In the genomic region with DNA sequence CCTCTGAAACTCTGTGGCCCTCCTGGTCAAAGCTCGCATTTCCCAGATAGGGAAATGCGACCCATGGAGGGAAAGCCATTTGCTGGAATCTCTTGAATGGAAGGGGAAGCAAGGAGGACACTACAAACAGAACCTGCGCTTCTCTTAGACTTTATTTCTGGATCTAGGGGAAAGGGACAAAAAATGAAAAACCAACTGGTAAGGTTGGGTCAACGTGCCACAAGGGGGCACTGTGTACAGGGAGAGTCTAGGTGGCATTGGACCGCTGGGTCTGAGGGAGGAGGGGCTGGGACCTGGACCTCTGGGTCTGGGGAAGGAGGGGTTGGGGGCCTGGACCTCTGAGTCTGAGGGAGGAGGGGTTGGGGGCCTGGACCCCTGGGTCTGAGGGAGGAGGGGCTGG, we compare ENCODE assay signal across 7 cellular contexts. TPM values are rescaled to one million over a fixed set of nuclear protein-coding genes. Genes with fewer than 3 reads are reported as not detected.
DNase-seq lines count a peak whose midpoint lies in the region; ATAC-seq, FAIRE-seq and TF ChIP-seq lines count a peak whose summit lies in the region.

No MANE protein-coding gene starts in this region.

- ATAC-seq in GM12878 = peak; percentile 72
- ATAC-seq in pancreas = peak in 2 of 4 donors; percentile 49 to 60
- ATAC-seq in HG03045 (IDR thresholded peaks at IDR 0.05; ENCODE audit: unreplicated experiment) = no peak

- DNase-seq in GM13976 (ENCODE audit: low spot score) (peak; percentile 57), NCI-H69 (lab: John Stamatoyannopoulos, UW) (peak; percentile 50), GM12878 (ENCODE audit: low read depth, low spot score) (no peak), pancreas (peak in 4 of 6 donors; percentile 13 to 67 (median 43)), SIG-M5 (lab: John Stamatoyannopoulos, UW) (no peak), SIG-M5 treated with dmso at 0.1 percent for 504 hours (lab: John Stamatoyannopoulos, UW; ENCODE audit: unreplicated experiment) (no peak)

- TF ChIP-seq EP300 in GM12878 (IDR thresholded peaks at IDR 0.05; ENCODE audit: borderline replicate concordance in 1 of 2, control insufficient read depth in 1 of 2, low read depth in 2 of 2, low read length in 2 of 2) = no peak

- H4K20me1 ChIP-seq in GM12878 (ENCODE audit: control insufficient read depth, insufficient read depth) = no peaks in the 10 kb centered on the region

- H3K36me3 ChIP-seq in GM12878 (ENCODE audit: control insufficient read depth in 2 of 2, insufficient read depth in 2 of 2, low read length in 1 of 2) = no peaks in the 10 kb centered on the region
- no peaks in the 10 kb centered on the region for H3K36me3 ChIP-seq in pancreas

- H3K9me3 ChIP-seq in GM12878 (replicated peaks; ENCODE audit: control insufficient read depth, insufficient read depth, low read length) (no peaks in the 10 kb centered on the region; the same call in 2 of the 3 replicates), pancreas (no peaks in the 10 kb centered on the region)

- peak; percentile 74 for FAIRE-seq in GM12878 (lab: Jason Lieb, UNC)
- FAIRE-seq in pancreas (lab: Jason Lieb, UNC) = no peak

- H3K79me2 ChIP-seq in GM12878 (ENCODE audit: control insufficient read depth, insufficient read depth, low read length) = no peaks in the 10 kb centered on the region

- POLR2A ChIA-PET in GM12878 (lab: Charles Lee) = no interaction called here

- RAD21 ChIA-PET in GM12878 (lab: Charles Lee; ENCODE audit: unreplicated experiment) = interaction anchor here (1.2 to 1.6 kb wide), 3 partner anchors 15 to 86 kb away, joined by 4 to 16 read pairs (median 6); no protein-coding TSS in a partner anchor

- intact Hi-C loops in GM12878 (cut with micrococcal nuclease; ENCODE audit: unreplicated experiment) (no loop called here), pancreas (cut with DNase I) (no loop called here)

- H3K9ac ChIP-seq in GM12878 (ENCODE audit: control insufficient read depth, insufficient read depth, low read length) = no peak overlapping the region

- TF ChIP-seq POLR2A in GM12878 (IDR thresholded peaks at IDR 0.05; ENCODE audit: low read depth, low read length) = no peak

- H3K4me3 ChIP-seq in GM12878 = no peak overlapping the region
- no peak overlapping the region for H3K4me3 ChIP-seq in pancreas

- CTCF ChIA-PET in GM12878 (lab: Yijun Ruan, JAX) = interaction anchor here (0.8 to 3.2 kb wide), 19 partner anchors 9 to 350 kb away, joined by 3 to 42 read pairs (median 4); no protein-coding TSS in a partner anchor

- TF ChIP-seq CTCF in GM13976 (IDR thresholded peaks at IDR 0.05; ENCODE audit: borderline replicate concordance, control extremely low read depth, extremely low read depth, insufficient read depth, missing control alignments) = peak; percentile 69
- TF ChIP-seq CTCF in GM12878 (IDR thresholded peaks at IDR 0.05 in 2 of 3, conservative IDR thresholded peaks at IDR 0.05 in 1 of 3; ENCODE audit: control insufficient read depth in 2 of 3, extremely low read depth in 1 of 3, insufficient read depth in 1 of 3, low read depth in 3 of 3, low read length in 3 of 3) = peak; percentile 60 to 78 (median 60)
- TF ChIP-seq CTCF in pancreas (IDR thresholded peaks at IDR 0.05) = peak in 3 of 4 donors; percentile 11 to 30 (median 21)

- H3K4me1 ChIP-seq in GM12878 (ENCODE audit: control insufficient read depth, insufficient read depth, low read length) = no peaks in the 10 kb centered on the region
- no peaks in the 10 kb centered on the region for H3K4me1 ChIP-seq in pancreas

- H3K27ac ChIP-seq in GM12878 (ENCODE audit: control insufficient read depth, insufficient read depth) (no peak overlapping the region), pancreas (no peak overlapping the region)

- no TSS peak for BruUV-seq in GM12878 (replicated peaks; lab: Mats Ljungman, UMichigan)

- WGBS in GM12878 (ENCODE audit: insufficient coverage, insufficient replicate concordance, low lambda C conversion rate, missing lambda C conversion rate) = 1% methylated on average over 5 of the region's 5 CpGs
- 8 to 14% methylated on average over 5 of the region's 5 CpGs for WGBS in pancreas, 2 donors

- no peak overlapping the region for H2AFZ ChIP-seq in GM12878 (ENCODE audit: control insufficient read depth, low read depth, low read length)

- H3K4me2 ChIP-seq in GM12878 (ENCODE audit: control insufficient read depth, insufficient read depth) = no peak overlapping the region

- SMC1A ChIA-PET in GM12878 (lab: Charles Lee; ENCODE audit: uncharacterized antibody, unreplicated experiment) = interaction anchor here (0.7 to 3.8 kb wide), 4 partner anchors 15 to 121 kb away, joined by 3 to 32 read pairs (median 4); no protein-coding TSS in a partner anchor

- peak; percentile 50 for TF ChIP-seq RAD21 in GM12878 (IDR thresholded peaks at IDR 0.05; ENCODE audit: insufficient read depth, low read depth, low read length)

- in situ Hi-C loops in GM13976 (cut with MboI; ENCODE audit: low sequenced_read_pairs, unreplicated experiment) = no loop called here
- in situ Hi-C loops in GM12878 (cut with MboI) = no loop called here

- H3K27me3 ChIP-seq in GM12878 (replicated peaks in 1 of 2; ENCODE audit: control insufficient read depth in 2 of 2, insufficient read depth in 2 of 2, low read length in 1 of 2) (peaks cover 0 to 1% of the 10 kb centered on the region in 2 experiments; a peak in 2 of 4 replicates), pancreas (peaks cover 0 to 18% (median 2%) of the 10 kb centered on the region in 4 donors)

RNA-seq across cellular contexts. Expression of a gene that starts 5.0 kb away (rescaled TPM):
- 0.81 TPM in 1 of 2 replicates, not detected in the other for total RNA-seq in GM12878 (2013; cell fraction: nucleolus; rRNA removed)
- total RNA-seq in GM12878 (2014; rRNA removed) = not detected in 2 replicates
- total RNA-seq in GM12878 (2014; rRNA removed; fragmentation: Illumina TruSeq; extraction: Trizol) = 0.14 TPM in 1 of 2 replicates, not detected in the other
- total RNA-seq in GM12878 (2021) = not detected in 2 replicates
- polyA plus RNA-seq in GM12878 (2011; ENCODE audit: low read depth) = not detected
- polyA plus RNA-seq in GM12878 (2011; rRNA removed) = 0.13 and 0.31 TPM in 2 replicates
- 0.40 and 0.84 TPM in 2 replicates for polyA plus RNA-seq in GM12878 (2011; cell fraction: cytosol; rRNA removed)
- polyA plus RNA-seq in GM12878 (2011; cell fraction: nucleus; rRNA removed) = 0.73 and 1.4 TPM in 2 replicates
- polyA plus RNA-seq in GM12878 (2012) = 0.28 and 1.5 TPM in 2 replicates
- 0.06 TPM in 1 of 2 replicates, not detected in the other for polyA plus RNA-seq in GM12878 (2014; fragmentation: Illumina TruSeq; extraction: Trizol)
- polyA plus RNA-seq in GM12878 (2014; fragmentation: Nextera tagmentation; extraction: Ambion mirVana) = not detected
- polyA plus RNA-seq in GM12878 (2014; rRNA removed) = not detected in 2 replicates
- polyA plus RNA-seq in GM12878 (2016; fragmentation: Nextera tagmentation; extraction: Ambion mirVana) = not detected
- polyA minus RNA-seq in GM12878 (2011; rRNA and poly(A)+ RNA removed) = not detected in 2 replicates
- polyA minus RNA-seq in GM12878 (2011; cell fraction: cytosol; rRNA and poly(A)+ RNA removed) = not detected in 2 replicates
- 0.67 TPM in 1 of 2 replicates, not detected in the other for polyA minus RNA-seq in GM12878 (2011; cell fraction: nucleus; rRNA and poly(A)+ RNA removed)
- total RNA-seq in pancreas = under 1 TPM in 1 of 6 donors, not detected in 5; 0.41 TPM
- not detected for polyA plus RNA-seq in pancreas

RNA-seq across cellular contexts. Expression of a gene that starts 33.0 kb away (rescaled TPM):
- total RNA-seq in GM12878 (2013; cell fraction: nucleolus; rRNA removed) = 2.7 and 3.1 TPM in 2 replicates
- 0.96 and 2.4 TPM in 2 replicates for total RNA-seq in GM12878 (2014; rRNA removed)
- total RNA-seq in GM12878 (2014; rRNA removed; fragmentation: Illumina TruSeq; extraction: Trizol) = 0.83 and 1.3 TPM in 2 replicates
- 1.6 and 1.8 TPM in 2 replicates for total RNA-seq in GM12878 (2021)
- 2.2 TPM for polyA plus RNA-seq in GM12878 (2011; ENCODE audit: low read depth)
- polyA plus RNA-seq in GM12878 (2011; rRNA removed) = 0.37 and 0.79 TPM in 2 replicates
- 0.64 and 0.87 TPM in 2 replicates for polyA plus RNA-seq in GM12878 (2011; cell fraction: cytosol; rRNA removed)
- polyA plus RNA-seq in GM12878 (2011; cell fraction: nucleus; rRNA removed) = 3.2 and 5.3 TPM in 2 replicates
- 3.8 and 5.3 TPM in 2 replicates for polyA plus RNA-seq in GM12878 (2012)
- polyA plus RNA-seq in GM12878 (2014; fragmentation: Illumina TruSeq; extraction: Trizol) = 2.4 and 3.1 TPM in 2 replicates
- polyA plus RNA-seq in GM12878 (2014; fragmentation: Nextera tagmentation; extraction: Ambion mirVana) = under 1 TPM; 0.19 to 0.55 TPM
- polyA plus RNA-seq in GM12878 (2014; rRNA removed) = 3.1 and 4.0 TPM in 2 replicates
- polyA plus RNA-seq in GM12878 (2016; fragmentation: Nextera tagmentation; extraction: Ambion mirVana) = 1 to 10 TPM; 1.1 to 3.0 TPM
- 0.51 and 1.5 TPM in 2 replicates for polyA minus RNA-seq in GM12878 (2011; rRNA and poly(A)+ RNA removed)
- polyA minus RNA-seq in GM12878 (2011; cell fraction: cytosol; rRNA and poly(A)+ RNA removed) = not detected in 2 replicates
- 1.5 and 1.8 TPM in 2 replicates for polyA minus RNA-seq in GM12878 (2011; cell fraction: nucleus; rRNA and poly(A)+ RNA removed)
- not detected for total RNA-seq in pancreas
- polyA plus RNA-seq in pancreas = under 1 TPM; 0.09 to 0.27 TPM

RNA-seq across cellular contexts. Expression of a gene that starts 46.6 kb away (rescaled TPM):
- not detected in 2 replicates for total RNA-seq in GM12878 (2013; cell fraction: nucleolus; rRNA removed)
- total RNA-seq in GM12878 (2014; rRNA removed) (not detected in 2 replicates), GM12878 (2014; rRNA removed; fragmentation: Illumina TruSeq; extraction: Trizol) (not detected in 2 replicates), GM12878 (2021) (not detected in 2 replicates), pancreas (not detected)
- polyA plus RNA-seq in GM12878 (2011; ENCODE audit: low read depth) = not detected
- polyA plus RNA-seq in GM12878 (2011; rRNA removed) (0.16 TPM in 1 of 2 replicates, not detected in the other), GM12878 (2014; fragmentation: Illumina TruSeq; extraction: Trizol) (not detected in 2 replicates), GM12878 (2014; fragmentation: Nextera tagmentation; extraction: Ambion mirVana) (not detected), GM12878 (2014; rRNA removed) (not detected in 2 replicates), GM12878 (2016; fragmentation: Nextera tagmentation; extraction: Ambion mirVana) (not detected), pancreas (under 1 TPM in 1 of 2 donors, not detected in 1; 0.11 TPM)
- polyA plus RNA-seq in GM12878 (2011; cell fraction: cytosol; rRNA removed) = not detected in 2 replicates
- polyA plus RNA-seq in GM12878 (2011; cell fraction: nucleus; rRNA removed) = not detected in 2 replicates
- polyA plus RNA-seq in GM12878 (2012) = not detected in 2 replicates
- polyA minus RNA-seq in GM12878 (2011; rRNA and poly(A)+ RNA removed) = not detected in 2 replicates
- not detected in 2 replicates for polyA minus RNA-seq in GM12878 (2011; cell fraction: cytosol; rRNA and poly(A)+ RNA removed)
- polyA minus RNA-seq in GM12878 (2011; cell fraction: nucleus; rRNA and poly(A)+ RNA removed) = not detected in 2 replicates

RNA-seq across cellular contexts. Expression of a gene that starts 51.5 kb away (rescaled TPM):
- total RNA-seq in GM12878 (2013; cell fraction: nucleolus; rRNA removed) = not detected in 2 replicates
- total RNA-seq in GM12878 (2014; rRNA removed) (not detected in 2 replicates), GM12878 (2014; rRNA removed; fragmentation: Illumina TruSeq; extraction: Trizol) (not detected in 2 replicates), GM12878 (2021) (not detected in 2 replicates), pancreas (not detected)
- polyA plus RNA-seq in GM12878 (2011; ENCODE audit: low read depth) = not detected
- polyA plus RNA-seq in GM12878 (2011; rRNA removed) (0.09 and 0.31 TPM in 2 replicates), GM12878 (2014; fragmentation: Illumina TruSeq; extraction: Trizol) (not detected in 2 replicates), GM12878 (2014; fragmentation: Nextera tagmentation; extraction: Ambion mirVana) (not detected), GM12878 (2014; rRNA removed) (not detected in 2 replicates), GM12878 (2016; fragmentation: Nextera tagmentation; extraction: Ambion mirVana) (not detected), pancreas (under 1 TPM; 0.05 to 0.27 TPM)
- 0.07 and 0.20 TPM in 2 replicates for polyA plus RNA-seq in GM12878 (2011; cell fraction: cytosol; rRNA removed)
- 0.31 and 0.83 TPM in 2 replicates for polyA plus RNA-seq in GM12878 (2011; cell fraction: nucleus; rRNA removed)
- polyA plus RNA-seq in GM12878 (2012) = not detected in 2 replicates
- polyA minus RNA-seq in GM12878 (2011; rRNA and poly(A)+ RNA removed) = 0.15 TPM in 1 of 2 replicates, not detected in the other
- not detected in 2 replicates for polyA minus RNA-seq in GM12878 (2011; cell fraction: cytosol; rRNA and poly(A)+ RNA removed)
- polyA minus RNA-seq in GM12878 (2011; cell fraction: nucleus; rRNA and poly(A)+ RNA removed) = 0.36 TPM in 1 of 2 replicates, not detected in the other

Comparison
In these comparisons a context has a peak if more than half of its experiments do, and no peak if none do; other contexts are left out.
1. DNase-seq: peak in GM13976 (single experiment), NCI-H69 (single experiment) and pancreas (4 of 6); none in GM12878 (single experiment), SIG-M5 (single experiment) and SIG-M5 treated with dmso at 0.1 percent for 504 hours (single experiment).
2. Peak in every context shown above with its lines, with median percentiles within 50 percentile points of each other: CTCF ChIP-seq.